ENCODE assay signal across 8 cellular contexts in the genomic region with DNA sequence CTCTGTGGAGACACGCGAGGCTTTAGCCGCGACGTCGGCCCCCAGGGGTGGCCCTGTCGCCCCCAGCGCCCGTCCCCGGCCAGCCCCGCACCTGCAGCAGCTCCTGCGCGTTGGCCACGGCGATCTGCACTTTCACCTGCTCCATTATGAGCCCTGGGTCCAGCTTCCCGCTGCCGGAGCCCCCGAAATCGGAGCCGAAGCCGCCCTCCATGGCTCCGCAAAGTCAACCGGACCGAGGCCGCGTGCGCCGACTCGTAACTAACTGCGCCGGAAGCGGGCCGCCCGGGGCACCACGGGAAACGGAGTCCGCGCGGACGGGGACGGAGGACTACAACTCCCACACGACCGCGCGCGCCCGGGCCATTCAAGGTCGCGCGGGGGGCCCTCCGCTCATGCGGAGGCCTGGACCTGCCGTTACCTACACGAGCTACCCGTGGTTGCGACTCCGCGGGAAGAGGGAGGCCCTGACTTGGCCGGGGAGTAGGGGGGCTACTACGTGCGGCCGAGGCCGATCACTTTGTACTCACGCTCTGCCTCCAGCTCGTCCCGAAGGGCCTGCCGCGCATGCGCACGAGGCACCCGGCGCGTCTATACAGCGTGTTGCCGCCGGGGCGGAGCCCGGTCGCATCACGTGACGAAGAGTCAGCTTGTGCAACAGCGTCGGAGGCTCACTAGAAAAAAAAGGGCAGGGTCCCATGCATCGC.
DNase-seq lines count a peak whose midpoint lies in the region; ATAC-seq and TF ChIP-seq lines count a peak whose summit lies in the region.

A gene (minus strand): TSS at position 264 of the 704 bp plus-strand sequence. CDS start 53 bp downstream, at position 211.

- in situ Hi-C loops in HAP-1 (cut with MboI; ENCODE audit: low sequenced_read_pairs) = no loop called here

- peaks cover 2% of the 10 kb centered on the region; the same call in 1 of the 2 replicates for H4K20me1 ChIP-seq in MM.1S (ENCODE audit: insufficient read depth, low read length)

- no peaks in the 10 kb centered on the region for H3K9me3 ChIP-seq in ES-I3 (ENCODE audit: control insufficient read depth, insufficient read depth, low read length)
- H3K9me3 ChIP-seq in HAP-1 = no peaks in the 10 kb centered on the region
- no peaks in the 10 kb centered on the region for H3K9me3 ChIP-seq in MM.1S (replicated peaks; ENCODE audit: insufficient read depth, low read length)

- TF ChIP-seq CTCF in MM.1S (IDR thresholded peaks at IDR 0.05; ENCODE audit: low read length) (no peak), fibroblast of pulmonary artery (IDR thresholded peaks at IDR 0.05; ENCODE audit: low read length, missing control alignments) (no peak), nephron (IDR thresholded peaks at IDR 0.05; ENCODE audit: unreplicated experiment in 3 of 3) (no peak)

- peak within 1 kb of the TSS; percentile 73 for H3K27ac ChIP-seq in MM.1S (ENCODE audit: low read length)

- H3K4me3 Mint-ChIP-seq in nephron = peak within 1 kb of the TSS; percentile 97 to 98 (median 97)

- H3K9ac ChIP-seq in ES-I3 (ENCODE audit: low read depth, low read length) = peak within 1 kb of the TSS; percentile 98
- peak within 1 kb of the TSS; percentile 95 for H3K9ac ChIP-seq in MM.1S (ENCODE audit: low read length)

- peak; percentile 85 for ATAC-seq in stimulated activated naive CD8-positive, alpha-beta T cell treated with anti-CD3 and anti-CD28 coated beads, Interleukin-15, Interleukin-2, amounts not matched to agents 100 U/mL and 50 U/mL, for 24 hours

- H3K27me3 ChIP-seq in HAP-1 (ENCODE audit: low read depth) = no peaks in the 10 kb centered on the region
- H3K27me3 ChIP-seq in MM.1S (replicated peaks; ENCODE audit: insufficient read depth, low read length) = no peaks in the 10 kb centered on the region

- H3K4me1 ChIP-seq in ES-I3 (ENCODE audit: insufficient read depth, low read length) = peaks cover 3% of the 10 kb centered on the region; the same call in 1 of the 2 replicates
- H3K4me1 ChIP-seq in HAP-1 = peaks cover 6% of the 10 kb centered on the region
- peaks cover 8% of the 10 kb centered on the region; the same call in 1 of the 2 replicates for H3K4me1 ChIP-seq in MM.1S (ENCODE audit: low read length)

- peak within 1 kb of the TSS; percentile 28 for H2AFZ ChIP-seq in MM.1S (ENCODE audit: low read length)

- H3F3A ChIP-seq in MM.1S (ENCODE audit: insufficient read depth, low read length) = peaks cover 27% of the 10 kb centered on the region

- H3K27me3 Mint-ChIP-seq in nephron (ENCODE audit: low read depth) = no peaks in the 10 kb centered on the region

- peak within 1 kb of the TSS; percentile 91 for H3K4me2 ChIP-seq in MM.1S (ENCODE audit: low read depth, low read length)

- H3K9me2 ChIP-seq in MM.1S (replicated peaks; ENCODE audit: insufficient read depth, low read length) = no peaks in the 10 kb centered on the region

- peaks cover 13% of the 10 kb centered on the region for H3K36me3 Mint-ChIP-seq in nephron (ENCODE audit: low read depth)

- H3K9me3 Mint-ChIP-seq in nephron = no peaks in the 10 kb centered on the region

- H3K27ac Mint-ChIP-seq in nephron = peak within 1 kb of the TSS; percentile 93 to 98 (median 98)

- peaks cover 60% of the 10 kb centered on the region for H3K79me2 ChIP-seq in MM.1S (ENCODE audit: low read length)

- H3K4me3 ChIP-seq in HAP-1 (peak within 1 kb of the TSS; percentile 83), MM.1S (ENCODE audit: low read length) (peak within 1 kb of the TSS; percentile 86), fibroblast of pulmonary artery (replicated peaks; ENCODE audit: low read depth, low read length) (peak within 1 kb of the TSS; percentile 88)

- H3K36me3 ChIP-seq in ES-I3 (ENCODE audit: insufficient read depth, low read length) (peaks cover 7% of the 10 kb centered on the region; the same call in 1 of the 2 replicates), HAP-1 (replicated peaks) (peaks cover 50% of the 10 kb centered on the region), MM.1S (replicated peaks; ENCODE audit: insufficient read depth, low read length) (peaks cover 34% of the 10 kb centered on the region)

- DNase-seq in HAP-1 (ENCODE audit: low spot score in 2 of 2) (peak; percentile 97), MM.1S (peak; percentile 100), SHP77 treated with DMSO at 0.1 percent for 48 hours (lab: John Stamatoyannopoulos, UW) (peak; percentile 88), fibroblast of pulmonary artery (ENCODE audit: low read depth) (peak; percentile 97)
- DNase-seq in activated effector memory CD4-positive, alpha-beta T cell treated with Interleukin-2 at 50 U/mL for 16 hours = peak; percentile 95
- peak; percentile 96 for DNase-seq in stimulated activated naive CD8-positive, alpha-beta T cell treated with anti-CD3 and anti-CD28 coated beads, Interleukin-15, Interleukin-2, amounts not matched to agents 100 U/mL and 50 U/mL, for 24 hours

- H3K4me1 Mint-ChIP-seq in nephron = peaks cover 15% of the 10 kb centered on the region

Comparison
In these comparisons a context has a peak if more than half of its experiments do, and no peak if none do; other contexts are left out.
1. Peak in every context shown above with its lines: DNase-seq, ATAC-seq, H3K4me3 ChIP-seq and H3K27ac ChIP-seq.